ENCODE assay signal across 1 cellular context in the genomic region with DNA sequence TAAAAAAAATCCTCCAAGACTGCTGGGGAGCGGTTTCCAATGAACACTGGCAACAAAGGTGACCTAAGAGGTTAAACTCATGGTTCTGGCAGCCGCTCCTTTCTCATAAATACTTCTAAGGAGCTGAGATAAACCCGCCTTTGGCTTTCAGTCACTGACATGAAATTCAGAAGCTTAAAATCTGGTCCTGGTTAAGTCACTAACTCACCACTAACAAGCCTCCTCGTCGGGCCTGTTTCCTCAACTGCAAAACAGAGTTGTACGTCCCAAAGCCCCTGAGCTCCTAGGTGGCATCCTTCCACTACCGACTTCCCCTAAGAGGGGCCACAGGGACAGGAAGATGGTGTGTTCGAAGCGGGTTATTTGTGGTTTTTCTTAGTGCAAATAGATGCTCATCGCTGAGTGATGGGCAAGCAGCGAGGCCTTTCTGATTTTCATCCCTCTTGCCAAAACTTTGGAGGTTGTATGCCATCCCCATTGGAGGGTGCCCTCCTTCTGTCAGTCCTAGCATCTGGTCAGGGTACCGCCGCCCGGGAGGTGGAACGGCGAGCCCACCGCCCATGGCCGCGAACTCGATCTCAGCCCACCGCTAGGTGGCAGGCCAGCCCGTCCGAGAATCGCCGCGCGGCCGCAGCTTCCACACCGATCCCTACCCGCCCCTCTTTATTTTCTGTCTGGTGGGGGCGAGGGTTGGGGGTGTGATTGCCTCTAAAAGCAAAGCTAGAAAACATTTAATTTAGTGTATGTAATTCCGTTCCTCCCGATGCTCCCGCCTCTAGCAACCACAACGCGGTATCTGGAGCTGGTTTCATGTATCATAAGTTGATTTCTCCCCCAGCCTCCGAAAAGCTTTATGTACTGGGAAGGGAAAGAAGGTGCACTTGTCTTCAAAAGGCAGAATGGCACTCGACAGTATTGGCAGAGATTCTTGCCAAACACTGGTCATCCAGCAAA.
TF ChIP-seq lines count a peak whose summit lies in the region.

No MANE protein-coding gene starts in this region.

TF ChIP-seq in IMR-90, 13 proteins besides CTCF, POLR2A, EP300 and RAD21:
- peak; percentile 43; the same call in 1 of the 2 replicates for TF ChIP-seq SMC3 (IDR thresholded peaks at IDR 0.05; ENCODE audit: low read depth, low read length)
- TF ChIP-seq RCOR1 (IDR thresholded peaks at IDR 0.05; ENCODE audit: insufficient replicate concordance, low read length): no peak
- no peak for TF ChIP-seq MAFK (IDR thresholded peaks at IDR 0.05; ENCODE audit: low read depth, low read length)
- TF ChIP-seq, protein P1, sequence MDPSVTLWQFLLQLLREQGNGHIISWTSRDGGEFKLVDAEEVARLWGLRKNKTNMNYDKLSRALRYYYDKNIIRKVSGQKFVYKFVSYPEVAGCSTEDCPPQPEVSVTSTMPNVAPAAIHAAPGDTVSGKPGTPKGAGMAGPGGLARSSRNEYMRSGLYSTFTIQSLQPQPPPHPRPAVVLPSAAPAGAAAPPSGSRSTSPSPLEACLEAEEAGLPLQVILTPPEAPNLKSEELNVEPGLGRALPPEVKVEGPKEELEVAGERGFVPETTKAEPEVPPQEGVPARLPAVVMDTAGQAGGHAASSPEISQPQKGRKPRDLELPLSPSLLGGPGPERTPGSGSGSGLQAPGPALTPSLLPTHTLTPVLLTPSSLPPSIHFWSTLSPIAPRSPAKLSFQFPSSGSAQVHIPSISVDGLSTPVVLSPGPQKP (IDR thresholded peaks at IDR 0.05; ENCODE audit: borderline replicate concordance, low read depth, low read length): no peak
- TF ChIP-seq NFE2L2 (IDR thresholded peaks at IDR 0.05; ENCODE audit: low read depth, low read length): no peak
- TF ChIP-seq RFX5 (IDR thresholded peaks at IDR 0.05; ENCODE audit: low read depth, low read length): no peak
- no peak for TF ChIP-seq CHD1 (IDR thresholded peaks at IDR 0.05; ENCODE audit: low read depth, low read length)
- TF ChIP-seq MXI1 (IDR thresholded peaks at IDR 0.05; ENCODE audit: borderline replicate concordance, low read depth, low read length): no peak
- TF ChIP-seq CEBPB (IDR thresholded peaks at IDR 0.05; ENCODE audit: low read depth, low read length): no peak
- peak; percentile 67; the same call in 1 of the 2 replicates for TF ChIP-seq MAZ (IDR thresholded peaks at IDR 0.05; ENCODE audit: borderline replicate concordance, low read depth, low read length)
